In the genomic region with DNA sequence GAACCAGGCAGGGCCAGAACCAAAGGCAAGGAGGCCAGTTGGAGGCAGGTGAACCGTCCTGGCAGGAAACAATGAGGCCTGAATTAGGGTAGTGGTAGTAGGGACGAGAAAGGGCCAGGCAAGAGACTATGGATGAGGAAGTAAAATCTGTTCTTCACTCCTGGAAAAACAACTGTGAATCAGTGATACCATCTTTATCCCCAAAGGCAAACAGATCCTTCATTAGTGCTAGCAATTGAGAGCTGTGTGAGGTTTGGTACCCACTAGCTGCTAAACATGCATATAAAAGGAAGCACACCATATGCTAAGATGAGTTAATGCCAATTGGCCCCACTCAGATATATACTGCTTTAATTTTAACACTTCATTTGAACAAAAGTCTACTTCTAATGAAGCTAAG, we compare ENCODE assay signal across 23 cellular contexts.
"Had no signal": no experiment of that assay in that cellular context is flagged by ENCODE, and none has a peak within 500 bp of the region (broad histone marks: within the 10 kb centered on the region; RNA-seq: fewer than 3 reads in every experiment).

No MANE protein-coding gene starts in this region.

- H3K9me3 Mint-ChIP-seq: activated CD4-positive, alpha-beta memory T cell treated with anti-CD3 and anti-CD28 coated beads, Interleukin-2, amount 10 ng/mL, durations not matched to agents 7 days and 5 days; activated CD4-positive, alpha-beta T cell treated with anti-CD3 and anti-CD28 coated beads, Interleukin-2, amount 10 ng/mL, durations not matched to agents 24 days and 14 days; activated T-cell treated with anti-CD3 and anti-CD28 coated beads, Interleukin-2, amount 50 U/mL, for 24 hours; activated T-cell treated with anti-CD3 and anti-CD28 coated beads, Interleukin-2, amount 50 U/mL, for 72 hours; effector memory CD8-positive, alpha-beta T cell had no signal

- H3K27ac ChIP-seq: brain microvascular endothelial cell, esophagus squamous epithelium, heart left ventricle had no signal

- H3K4me3 Mint-ChIP-seq: activated CD4-positive, alpha-beta memory T cell treated with anti-CD3 and anti-CD28 coated beads, Interleukin-2, amount 10 ng/mL, durations not matched to agents 7 days and 5 days; activated CD4-positive, alpha-beta T cell treated with anti-CD3 and anti-CD28 coated beads for 36 hours; activated CD4-positive, alpha-beta T cell treated with anti-CD3 and anti-CD28 coated beads, Interleukin-2, amount 10 ng/mL, durations not matched to agents 24 days and 14 days; activated naive CD8-positive, alpha-beta T cell; activated T-cell treated with anti-CD3 and anti-CD28 coated beads, Interleukin-2, amount 50 U/mL, for 24 hours; activated T-cell treated with anti-CD3 and anti-CD28 coated beads, Interleukin-2, amount 50 U/mL, for 72 hours; effector memory CD8-positive, alpha-beta T cell had no signal

- H3K4me3 ChIP-seq: esophagus squamous epithelium, heart left ventricle had no signal

- H3K27me3 Mint-ChIP-seq: activated naive CD8-positive, alpha-beta T cell; activated T-cell treated with anti-CD3 and anti-CD28 coated beads, Interleukin-2, amount 50 U/mL, for 24 hours had no signal

- H3K36me3 ChIP-seq: brain microvascular endothelial cell, esophagus squamous epithelium, heart left ventricle had no signal

- H3K4me1 Mint-ChIP-seq: activated CD4-positive, alpha-beta memory T cell treated with anti-CD3 and anti-CD28 coated beads, Interleukin-2, amount 10 ng/mL, durations not matched to agents 7 days and 5 days; activated CD4-positive, alpha-beta T cell treated with anti-CD3 and anti-CD28 coated beads for 36 hours; activated CD4-positive, alpha-beta T cell treated with anti-CD3 and anti-CD28 coated beads, Interleukin-2, amount 10 ng/mL, durations not matched to agents 24 days and 14 days had no signal

- H3K9me3 ChIP-seq: esophagus squamous epithelium, heart left ventricle had no signal

- DNase-seq: activated CD4-positive, alpha-beta memory T cell treated with anti-CD3 and anti-CD28 coated beads, Interleukin-2, amount 10 ng/mL, durations not matched to agents 7 days and 5 days; activated CD4-positive, alpha-beta T cell treated with anti-CD3 and anti-CD28 coated beads for 36 hours; activated CD4-positive, alpha-beta T cell treated with anti-CD3 and anti-CD28 coated beads, Interleukin-2, amount 10 ng/mL, durations not matched to agents 24 days and 14 days; activated CD4-positive, CD25-positive, alpha-beta regulatory T cell; activated CD4-positive, CD25-positive, alpha-beta regulatory T cell treated with anti-CD3 and anti-CD28 coated beads, Interleukin-2, amount 50 U/mL, for 72 hours; activated CD8-positive, alpha-beta memory T cell treated with anti-CD3 and anti-CD28 coated beads, Interleukin-2, amount 50 U/mL, for 48 hours; activated gamma-delta T cell treated with Interleukin-2 at 50 U/mL for 16 hours; activated naive CD4-positive, alpha-beta T cell treated with anti-CD3 and anti-CD28 coated beads, Interleukin-2, amount 50 U/mL, for 16 hours; activated naive CD4-positive, alpha-beta T cell treated with Interleukin-2 at 50 U/mL for 16 hours; activated T-cell treated with anti-CD3 and anti-CD28 coated beads for 4 hours; activated T-cell treated with anti-CD3 and anti-CD28 coated beads, Interleukin-2, amount 50 U/mL, for 24 hours; activated T-cell treated with anti-CD3 and anti-CD28 coated beads, Interleukin-2, amount 50 U/mL, for 72 hours; amniotic stem cell; brain microvascular endothelial cell; cortex of kidney; dermis blood vessel endothelial cell; effector CD4-positive, alpha-beta T cell; effector memory CD8-positive, alpha-beta T cell; erythroblast; esophagus squamous epithelium; heart left ventricle; T-helper 2 cell had no signal

- H3K27me3 ChIP-seq: brain microvascular endothelial cell, esophagus squamous epithelium, heart left ventricle had no signal

- H3K27ac Mint-ChIP-seq: activated CD4-positive, alpha-beta memory T cell treated with anti-CD3 and anti-CD28 coated beads, Interleukin-2, amount 10 ng/mL, durations not matched to agents 7 days and 5 days; activated CD4-positive, alpha-beta T cell treated with anti-CD3 and anti-CD28 coated beads for 36 hours; activated CD4-positive, alpha-beta T cell treated with anti-CD3 and anti-CD28 coated beads, Interleukin-2, amount 10 ng/mL, durations not matched to agents 24 days and 14 days; activated naive CD8-positive, alpha-beta T cell; activated T-cell treated with anti-CD3 and anti-CD28 coated beads, Interleukin-2, amount 50 U/mL, for 24 hours; activated T-cell treated with anti-CD3 and anti-CD28 coated beads, Interleukin-2, amount 50 U/mL, for 72 hours; effector memory CD8-positive, alpha-beta T cell had no signal

- H3K4me1 ChIP-seq: esophagus squamous epithelium had no signal

- H3K36me3 Mint-ChIP-seq: activated naive CD8-positive, alpha-beta T cell had no signal

- ATAC-seq: activated CD4-positive, alpha-beta T cell treated with anti-CD3 and anti-CD28 coated beads for 36 hours; activated T-cell treated with anti-CD3 and anti-CD28 coated beads, Interleukin-2, amount 50 U/mL, for 72 hours; effector memory CD8-positive, alpha-beta T cell; heart left ventricle had no signal
